24 cellular contexts compared by ENCODE assay signal in the genomic region with DNA sequence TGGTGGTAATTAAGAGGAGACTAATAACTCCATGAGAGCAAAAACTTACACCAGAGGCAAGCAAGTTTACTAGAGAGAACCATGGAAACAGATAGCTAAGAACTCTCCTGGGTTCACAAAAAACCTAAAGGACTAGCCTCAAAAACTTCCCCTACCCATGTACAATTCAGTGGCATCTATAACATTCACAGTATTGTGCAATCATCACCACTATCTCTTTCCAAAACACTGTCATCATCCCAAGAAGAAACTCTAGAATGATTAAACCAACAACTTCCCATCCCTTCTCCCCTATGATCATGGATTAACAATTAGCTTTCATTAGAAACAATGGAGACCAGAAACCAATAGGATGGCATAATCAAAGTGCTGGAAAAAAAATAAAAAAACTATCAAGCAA.
"Had no signal": no experiment of that assay in that cellular context is flagged by ENCODE, and none has a peak within 500 bp of the region (broad histone marks: within the 10 kb centered on the region; RNA-seq: fewer than 3 reads in every experiment).

No MANE protein-coding gene starts in this region.

- ATAC-seq: esophagus mucosa, foreskin keratinocyte, left cardiac atrium, left ventricle myocardium superior, sciatic nerve had no signal

- H2AFZ ChIP-seq: hepatocyte, parathyroid adenoma had no signal

- FAIRE-seq: endometrium, kidney had no signal

- H3K9me3 ChIP-seq: prostate gland had no signal

- H3K4me3 ChIP-seq: dorsolateral prefrontal cortex, hepatocyte, lung, prostate gland, skin epidermis had no signal

- H3K36me3 ChIP-seq: prostate gland had no signal

- H3K27ac ChIP-seq: dorsolateral prefrontal cortex, foreskin keratinocyte, hepatocyte, parathyroid adenoma, prostate gland, skin epidermis had no signal

- DNase-seq: cortex of kidney; dorsolateral prefrontal cortex; effector CD8-positive, alpha-beta T cell; foreskin keratinocyte; head of caudate nucleus; kidney; left cardiac atrium; left ventricle myocardium superior; mesenchymal stem cell; midbrain; naive B cell; nephron progenitor cell; retina; stimulated activated CD4-positive, alpha-beta T cell treated with anti-CD3 and anti-CD28 coated beads, Interleukin-2, amount 100 ng/mL, for 24 hours; stimulated activated naive CD4-positive, alpha-beta T cell; trophoblast cell had no signal

- H3K4me2 ChIP-seq: hepatocyte had no signal

- H3K4me1 ChIP-seq: foreskin keratinocyte, parathyroid adenoma, prostate gland had no signal

- H3K27me3 ChIP-seq: dorsolateral prefrontal cortex, hepatocyte had no signal

- H3K79me2 ChIP-seq: hepatocyte, parathyroid adenoma had no signal

- H3K9ac ChIP-seq: parathyroid adenoma had no signal
